ENCODE assay signal across 1 cellular context in genomic region chr5:43007911-43008368, GRCh38.
TF ChIP-seq lines count a peak whose summit lies in the region.

No MANE protein-coding gene starts in this region.

TF ChIP-seq in K562, 482 proteins besides CTCF, POLR2A, EP300 and RAD21 (continued from another document and continues in another):
- TF ChIP-seq ARID4B (CRISPR knock-in tag; IDR thresholded peaks at IDR 0.05): no peak
- TF ChIP-seq KLF6 (CRISPR knock-in tag; IDR thresholded peaks at IDR 0.05; ENCODE audit: borderline replicate concordance): no peak
- no peak for TF ChIP-seq ILK (tag; IDR thresholded peaks at IDR 0.05; ENCODE audit: borderline replicate concordance, low read depth)
- peak; percentile 60 for TF ChIP-seq EP400 (IDR thresholded peaks at IDR 0.05)
- no peak for TF ChIP-seq U2AF2 (optimal IDR thresholded peaks at IDR 0.05; ENCODE audit: low read depth, low read length)
- TF ChIP-seq ZNF41 (CRISPR knock-in tag; conservative IDR thresholded peaks at IDR 0.05): no peak
- TF ChIP-seq IRF1 (CRISPR knock-in tag; IDR thresholded peaks at IDR 0.05; ENCODE audit: borderline replicate concordance): no peak
- TF ChIP-seq MEF2A (IDR thresholded peaks at IDR 0.05; ENCODE audit: control insufficient read depth, low read depth, low read length): no peak
- no peak for TF ChIP-seq OTX1 (CRISPR knock-in tag; IDR thresholded peaks at IDR 0.05)
- no peak for TF ChIP-seq FOS (IDR thresholded peaks at IDR 0.05; ENCODE audit: extremely low read depth, insufficient read length)
- no peak for TF ChIP-seq SNRNP70 (optimal IDR thresholded peaks at IDR 0.05; ENCODE audit: low read depth, low read length)
- TF ChIP-seq MITF (IDR thresholded peaks at IDR 0.05): no peak
- TF ChIP-seq NCOA6 (IDR thresholded peaks at IDR 0.05): no peak
- no peak for TF ChIP-seq ZNF146 (CRISPR knock-in tag; IDR thresholded peaks at IDR 0.05; ENCODE audit: unreplicated experiment)
- TF ChIP-seq JUNB (CRISPR knock-in tag; conservative IDR thresholded peaks at IDR 0.05): no peak
- no peak for TF ChIP-seq ZNF354B (CRISPR knock-in tag; IDR thresholded peaks at IDR 0.05)
- no peak for TF ChIP-seq EZH2 (IDR thresholded peaks at IDR 0.05; ENCODE audit: borderline replicate concordance, low read depth, low read length)
- TF ChIP-seq TAF9B (IDR thresholded peaks at IDR 0.05; ENCODE audit: partially characterized antibody): no peak
- TF ChIP-seq TCFL5 (CRISPR knock-in tag; conservative IDR thresholded peaks at IDR 0.05): no peak
- TF ChIP-seq MAFK (IDR thresholded peaks at IDR 0.05; ENCODE audit: low read length): no peak
- TF ChIP-seq ZC3H4 (CRISPR knock-in tag; IDR thresholded peaks at IDR 0.05; ENCODE audit: borderline replicate concordance): no peak
- TF ChIP-seq XRCC5 (IDR thresholded peaks at IDR 0.05; ENCODE audit: low read depth, low read length): no peak; the same call in 1 of the 2 replicates
- TF ChIP-seq USF1 (CRISPR knock-in tag; IDR thresholded peaks at IDR 0.05): no peak
- no peak for TF ChIP-seq NR2F6 (CRISPR knock-in tag; IDR thresholded peaks at IDR 0.05)
- TF ChIP-seq SMAD1 (IDR thresholded peaks at IDR 0.05; ENCODE audit: low read depth, low read length, partially characterized antibody): peak; percentile 6
- TF ChIP-seq EGR1 (conservative IDR thresholded peaks at IDR 0.05): no peak
- no peak for TF ChIP-seq SRSF3 (IDR thresholded peaks at IDR 0.05; ENCODE audit: insufficient read depth, low read length)
- TF ChIP-seq CSDE1 (IDR thresholded peaks at IDR 0.05): no peak; a peak in 1 of 4 replicates
- TF ChIP-seq ZEB2 (IDR thresholded peaks at IDR 0.05): no peak; the same call in 1 of the 2 replicates
- TF ChIP-seq MCM5 (IDR thresholded peaks at IDR 0.05; ENCODE audit: low read depth): no peak
- TF ChIP-seq WHSC1 (IDR thresholded peaks at IDR 0.05; ENCODE audit: low read length): no peak
- TF ChIP-seq ZNF589 (CRISPR knock-in tag; IDR thresholded peaks at IDR 0.05; ENCODE audit: low read depth): peak; percentile 30; the same call in 1 of the 2 replicates
- no peak for TF ChIP-seq BHLHE40 (IDR thresholded peaks at IDR 0.05; ENCODE audit: low read length)
- TF ChIP-seq RBM25 (IDR thresholded peaks at IDR 0.05; ENCODE audit: low read depth, low read length, severe bottlenecking): no peak
- TF ChIP-seq CBX5 (IDR thresholded peaks at IDR 0.05; ENCODE audit: borderline replicate concordance, low read depth): no peak
- TF ChIP-seq HLTF (IDR thresholded peaks at IDR 0.05): no peak
- no peak for TF ChIP-seq EHMT2 (IDR thresholded peaks at IDR 0.05)
- TF ChIP-seq POLR3A (IDR thresholded peaks at IDR 0.05; ENCODE audit: borderline replicate concordance, extremely low read depth, insufficient read depth, insufficient read length): no peak
- TF ChIP-seq ZNF512 (tag; IDR thresholded peaks at IDR 0.05): no peak
- TF ChIP-seq RBM34 (IDR thresholded peaks at IDR 0.05; ENCODE audit: borderline replicate concordance, insufficient read depth, low read length): no peak
- TF ChIP-seq FOXM1 (IDR thresholded peaks at IDR 0.05; ENCODE audit: low read depth): 0 out of 2 replicates have a peak, but pooled peaks have one; percentile 2
- TF ChIP-seq FOXM1 (CRISPR knock-in tag; IDR thresholded peaks at IDR 0.05; ENCODE audit: low read depth): no peak
- no peak for TF ChIP-seq KLF13 (tag; IDR thresholded peaks at IDR 0.05; ENCODE audit: borderline replicate concordance, low read depth)
- no peak for TF ChIP-seq MEF2D (tag; conservative IDR thresholded peaks at IDR 0.05; ENCODE audit: low read depth)
- TF ChIP-seq NFYB (IDR thresholded peaks at IDR 0.05; ENCODE audit: extremely low read depth, insufficient read length): peak; percentile 53
- TF ChIP-seq USF2 (CRISPR knock-in tag; IDR thresholded peaks at IDR 0.05): no peak
- no peak for TF ChIP-seq HOXB6 (CRISPR knock-in tag; IDR thresholded peaks at IDR 0.05; ENCODE audit: borderline replicate concordance)
- TF ChIP-seq NBN (IDR thresholded peaks at IDR 0.05; ENCODE audit: low read depth): peak; percentile 6; the same call in 1 of the 2 replicates
- TF ChIP-seq ZFX (CRISPR knock-in tag; IDR thresholded peaks at IDR 0.05): no peak
- TF ChIP-seq PTTG1 (tag; IDR thresholded peaks at IDR 0.05; ENCODE audit: low read depth): no peak
- no peak for TF ChIP-seq PML (IDR thresholded peaks at IDR 0.05; ENCODE audit: low read length)
- TF ChIP-seq HBP1 (CRISPR knock-in tag; IDR thresholded peaks at IDR 0.05): no peak
- TF ChIP-seq LARP7 (IDR thresholded peaks at IDR 0.05): no peak
- TF ChIP-seq ETV1 (tag; conservative IDR thresholded peaks at IDR 0.05; ENCODE audit: low read depth): no peak
- TF ChIP-seq NONO (IDR thresholded peaks at IDR 0.05; ENCODE audit: low read depth in 2 of 2, low read length in 1 of 2): no peak
- TF ChIP-seq GTF2A2 (tag; IDR thresholded peaks at IDR 0.05): no peak
- TF ChIP-seq CREM (IDR thresholded peaks at IDR 0.05; ENCODE audit: low read depth): no peak
- TF ChIP-seq GABPA (tag; conservative IDR thresholded peaks at IDR 0.05; ENCODE audit: low read depth): peak; percentile 59; the same call in 1 of the 2 replicates
- no peak for TF ChIP-seq HSF4 (CRISPR knock-in tag; IDR thresholded peaks at IDR 0.05; ENCODE audit: borderline replicate concordance)
- no peak for TF ChIP-seq HES1 (IDR thresholded peaks at IDR 0.05; ENCODE audit: low read depth)
- TF ChIP-seq ZKSCAN8 (CRISPR knock-in tag; IDR thresholded peaks at IDR 0.05): no peak
- no peak for TF ChIP-seq MYNN (IDR thresholded peaks at IDR 0.05)
- no peak for TF ChIP-seq MYNN (CRISPR knock-in tag; IDR thresholded peaks at IDR 0.05)
- TF ChIP-seq ATF1 (CRISPR knock-in tag; IDR thresholded peaks at IDR 0.05): no peak
- TF ChIP-seq ATF1 (tag; IDR thresholded peaks at IDR 0.05): no peak
- TF ChIP-seq YBX1 (IDR thresholded peaks at IDR 0.05): no peak
- peak; percentile 80 for TF ChIP-seq POLR2G (IDR thresholded peaks at IDR 0.05; ENCODE audit: low read depth, low read length)
- no peak for TF ChIP-seq GMEB1 (CRISPR knock-in tag; IDR thresholded peaks at IDR 0.05)
- no peak for TF ChIP-seq NCOA4 (IDR thresholded peaks at IDR 0.05; ENCODE audit: partially characterized antibody)
- no peak for TF ChIP-seq COPS2 (conservative IDR thresholded peaks at IDR 0.05)
- no peak for TF ChIP-seq BRF1 (IDR thresholded peaks at IDR 0.05; ENCODE audit: borderline replicate concordance, extremely low read depth, insufficient read length)
